8 cellular contexts compared by ENCODE assay signal in the genomic region with DNA sequence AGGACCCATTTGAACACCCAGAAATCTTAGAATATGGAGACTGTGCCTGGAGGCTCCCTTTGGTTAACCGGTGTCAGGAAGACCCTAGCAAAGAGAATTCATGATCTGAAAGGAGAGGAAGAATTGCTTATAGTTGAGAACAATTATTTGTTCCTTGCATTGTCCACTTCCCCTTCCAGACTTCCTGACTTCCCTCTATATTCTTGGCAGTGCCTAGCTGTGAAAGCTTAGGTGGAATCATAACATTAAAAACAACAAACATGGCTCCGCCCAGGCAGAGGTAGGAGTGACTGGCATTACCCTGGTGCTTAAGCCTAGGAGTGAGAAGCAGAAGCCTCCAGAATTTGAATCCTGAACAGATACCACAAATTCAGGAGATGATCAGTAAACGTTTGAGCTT. TPM values are rescaled to one million over a fixed set of nuclear protein-coding genes. Genes with fewer than 3 reads are reported as not detected.
DNase-seq lines count a peak whose midpoint lies in the region; ATAC-seq lines count a peak whose summit lies in the region.

No MANE protein-coding gene starts in this region.

- H3K27ac ChIP-seq in subcutaneous abdominal adipose tissue (ENCODE audit: low read depth, low read length) (no peak overlapping the region), caudate nucleus (ENCODE audit: low read depth, low read length) (no peak overlapping the region)

- peaks cover 62% of the 10 kb centered on the region for H3K4me1 Mint-ChIP-seq in activated T-cell treated with anti-CD3 and anti-CD28 coated beads, Interleukin-2, amount 50 U/mL, for 72 hours (ENCODE audit: low read depth)
- H3K4me1 Mint-ChIP-seq in T-cell = peaks cover 24 to 28% (median 26%) of the 10 kb centered on the region in 3 donors

- POLR2A ChIA-PET in T-cell (lab: Charles Lee) = interaction anchor here (0.6 to 0.9 kb wide), 5 partner anchors 9 to 268 kb away, joined by 3 to 9 read pairs (median 4); no protein-coding TSS in a partner anchor

- H3K36me3 ChIP-seq in subcutaneous abdominal adipose tissue (ENCODE audit: control insufficient read depth in 5 of 5, insufficient read depth in 5 of 5, low read length in 5 of 5) = peaks cover 0 to 2% (median 0%) of the 10 kb centered on the region in 5 donors

- H3K27ac Mint-ChIP-seq in activated T-cell treated with anti-CD3 and anti-CD28 coated beads, Interleukin-2, amount 50 U/mL, for 72 hours = no peak overlapping the region
- no peak overlapping the region for H3K27ac Mint-ChIP-seq in T-cell

- peaks cover 3 to 6% of the 10 kb centered on the region in 2 donors for H3K36me3 Mint-ChIP-seq in activated T-cell treated with anti-CD3 and anti-CD28 coated beads, Interleukin-2, amount 50 U/mL, for 72 hours (ENCODE audit: insufficient read depth in 2 of 2)
- no peaks in the 10 kb centered on the region for H3K36me3 Mint-ChIP-seq in T-cell

- DNase-seq in activated T-cell treated with anti-CD3 and anti-CD28 coated beads, Interleukin-2, amount 50 U/mL, for 72 hours = no peak
- DNase-seq in activated T-cell treated with anti-CD3 and anti-CD28 coated beads, Interleukin-2, amount 50 U/mL, for 48 hours = no peak
- DNase-seq in T-cell (no peak), NCI-H1092 treated with DMSO at 0.1 percent for 48 hours (lab: John Stamatoyannopoulos, UW) (no peak), caudate nucleus (lab: John Stamatoyannopoulos, UW) (no peak)
- no peak for DNase-seq in activated CD8-positive, alpha-beta memory T cell treated with anti-CD3 and anti-CD28 coated beads, Interleukin-2, amount 50 U/mL, for 48 hours

- CTCF ChIA-PET in T-cell (lab: Charles Lee) = interaction anchor here (0.6 to 1.4 kb wide), 4 partner anchors 12 to 295 kb away, joined by 3 to 12 read pairs (median 4); no protein-coding TSS in a partner anchor

- peak overlapping the region; percentile 90 to 93 for H3K4me3 Mint-ChIP-seq in activated T-cell treated with anti-CD3 and anti-CD28 coated beads, Interleukin-2, amount 50 U/mL, for 72 hours
- peak overlapping the region; percentile 90 to 97 (median 94) for H3K4me3 Mint-ChIP-seq in T-cell

- H3K27me3 Mint-ChIP-seq in activated T-cell treated with anti-CD3 and anti-CD28 coated beads, Interleukin-2, amount 50 U/mL, for 72 hours (ENCODE audit: low read depth) = no peaks in the 10 kb centered on the region
- no peaks in the 10 kb centered on the region for H3K27me3 Mint-ChIP-seq in T-cell

- H3K9me3 Mint-ChIP-seq in activated T-cell treated with anti-CD3 and anti-CD28 coated beads, Interleukin-2, amount 50 U/mL, for 72 hours = no peaks in the 10 kb centered on the region
- no peaks in the 10 kb centered on the region for H3K9me3 Mint-ChIP-seq in T-cell

- no peak for ATAC-seq in activated T-cell treated with anti-CD3 and anti-CD28 coated beads, Interleukin-2, amount 50 U/mL, for 72 hours (replicated peaks in 1 of 2)
- ATAC-seq in T-cell (replicated peaks in 1 of 4) (no peak), esophagus mucosa (peak; percentile 29)

- H3K4me3 ChIP-seq in subcutaneous abdominal adipose tissue (ENCODE audit: low read depth in 1 of 5, low read length in 5 of 5) = peak overlapping the region in 3 of 5 donors; percentile 83 to 92 (median 91)

- H3K9ac ChIP-seq in subcutaneous abdominal adipose tissue (ENCODE audit: low read length in 5 of 5) = no peak overlapping the region

- peaks cover 6 to 43% (median 26%) of the 10 kb centered on the region in 5 donors for H3K4me1 ChIP-seq in subcutaneous abdominal adipose tissue (ENCODE audit: control insufficient read depth in 5 of 5, insufficient read depth in 5 of 5, low read length in 5 of 5)

- no peaks in the 10 kb centered on the region for H3K9me3 ChIP-seq in subcutaneous abdominal adipose tissue (ENCODE audit: control insufficient read depth in 5 of 5, low read length in 5 of 5)

- no peaks in the 10 kb centered on the region for H3K27me3 ChIP-seq in subcutaneous abdominal adipose tissue (ENCODE audit: control insufficient read depth in 5 of 5, insufficient read depth in 4 of 5, low read length in 5 of 5)

RNA-seq across cellular contexts. Expression of gene TTL, which starts 1.9 kb away (rescaled TPM):
- total RNA-seq in activated T-cell treated with anti-CD3 and anti-CD28 coated beads, Interleukin-2, amount 50 U/mL, for 72 hours = 10 to 100 TPM; 28.8 to 32.5 TPM
- total RNA-seq in T-cell (10 to 100 TPM; 11.9 to 23.3 (median 20.2) TPM), esophagus mucosa (21.6 TPM)

RNA-seq across cellular contexts. Expression of gene RGPD8, which starts 50.4 kb away (rescaled TPM):
- 10 to 100 TPM in 1 of 2 donors, 1 to 10 TPM in 1; 7.0 to 25.2 TPM for total RNA-seq in activated T-cell treated with anti-CD3 and anti-CD28 coated beads, Interleukin-2, amount 50 U/mL, for 72 hours
- 10 to 100 TPM; 10.8 to 61.4 (median 20.7) TPM for total RNA-seq in T-cell
- 3.5 TPM for total RNA-seq in esophagus mucosa

RNA-seq across cellular contexts. Expression of gene POLR1B, which starts 58.4 kb away (rescaled TPM):
- 10 to 100 TPM; 39.3 to 45.3 TPM for total RNA-seq in activated T-cell treated with anti-CD3 and anti-CD28 coated beads, Interleukin-2, amount 50 U/mL, for 72 hours
- total RNA-seq in T-cell (10 to 100 TPM; 15.1 to 39.5 (median 35.9) TPM), esophagus mucosa (23.5 TPM)
